21 cellular contexts compared by ENCODE assay signal in the genomic region with DNA sequence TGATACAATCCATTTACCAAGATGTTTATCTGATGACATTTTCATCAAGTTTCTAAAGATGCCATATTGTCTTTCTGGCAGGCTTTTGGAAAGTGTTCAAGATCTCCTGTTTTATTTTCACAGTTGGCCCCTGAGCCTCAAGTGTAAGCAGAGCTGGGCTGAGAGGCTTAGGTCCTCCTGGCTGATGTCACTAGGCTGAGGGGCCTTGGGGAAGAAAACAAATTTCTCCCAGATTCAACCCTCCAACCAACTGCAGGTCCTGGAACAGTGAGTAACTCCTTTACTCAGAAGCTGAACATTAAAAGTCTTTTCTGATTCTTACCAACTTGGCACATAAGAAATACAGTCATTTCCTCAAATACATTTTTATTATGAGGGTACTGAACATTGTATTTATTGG. TPM values are rescaled to one million over a fixed set of nuclear protein-coding genes. Genes with fewer than 3 reads are reported as not detected.
DNase-seq lines count a peak whose midpoint lies in the region; ATAC-seq and TF ChIP-seq lines count a peak whose summit lies in the region.
"Had no signal": no experiment of that assay in that cellular context is flagged by ENCODE, and none has a peak within 500 bp of the region (broad histone marks: within the 10 kb centered on the region; RNA-seq: fewer than 3 reads in every experiment).

No MANE protein-coding gene starts in this region.

- CTCF ChIA-PET in activated CD8-positive, alpha-beta T cell treated with anti-CD3 and anti-CD28 coated beads for 36 hours (lab: Charles Lee) = interaction anchor here (0.8 to 1.9 kb wide), 2 partner anchors 10 to 147 kb away, joined by 3 to 8 read pairs; no protein-coding TSS in a partner anchor
- CTCF ChIA-PET in activated CD8-positive, alpha-beta T cell treated with anti-CD3 and anti-CD28 coated beads, Interleukin-2, amount 10 ng/mL, durations not matched to agents 7 days and 5 days (lab: Charles Lee) = no interaction called here

- no peak for TF ChIP-seq CTCF in activated CD8-positive, alpha-beta T cell treated with anti-CD3 and anti-CD28 coated beads for 36 hours (IDR thresholded peaks at IDR 0.05)

- peak; percentile 49 for ATAC-seq in activated CD8-positive, alpha-beta T cell treated with anti-CD3 and anti-CD28 coated beads for 36 hours
- ATAC-seq in activated CD8-positive, alpha-beta T cell treated with anti-CD3 and anti-CD28 coated beads, Interleukin-2, amount 10 ng/mL, durations not matched to agents 7 days and 5 days = no peak
- peak; percentile 47 for ATAC-seq in activated T-helper 17 cell treated with anti-CD3 and anti-CD28 coated beads, Interleukin-2, amount 50 U/mL, for 72 hours (replicated peaks)
- ATAC-seq in stimulated activated effector memory CD8-positive, alpha-beta T cell treated with anti-CD3 and anti-CD28 coated beads, Interleukin-12 subunit alpha, Interleukin-12 subunit beta, amount 100 ng/mL, for 72 hours = peak; percentile 75
- ATAC-seq in HG02571 (IDR thresholded peaks at IDR 0.05; ENCODE audit: unreplicated experiment) = no peak
- ATAC-seq: Panc1 had no signal

- H3K27ac Mint-ChIP-seq in T-helper 1 cell treated with Interleukin-12 subunit alpha and Interleukin-12 subunit beta and Interleukin-4 antibody, amounts not matched to agents 30 μg/mL and 1 μg/mL, for 36 hours = peak overlapping the region; percentile 58
- H3K27ac Mint-ChIP-seq in activated CD8-positive, alpha-beta T cell treated with anti-CD3 and anti-CD28 coated beads for 36 hours = no peak overlapping the region
- no peak overlapping the region for H3K27ac Mint-ChIP-seq in activated CD8-positive, alpha-beta T cell treated with anti-CD3 and anti-CD28 coated beads, Interleukin-2, amount 10 ng/mL, durations not matched to agents 7 days and 5 days
- peak overlapping the region; percentile 21 for H3K27ac Mint-ChIP-seq in activated T-helper 17 cell treated with anti-CD3 and anti-CD28 coated beads, Interleukin-2, amount 50 U/mL, for 72 hours
- peak overlapping the region; percentile 78 for H3K27ac Mint-ChIP-seq in stimulated activated effector memory CD8-positive, alpha-beta T cell treated with anti-CD3 and anti-CD28 coated beads, Interleukin-12 subunit alpha, Interleukin-12 subunit beta, amount 100 ng/mL, for 72 hours
- H3K27ac Mint-ChIP-seq: CD4-positive, alpha-beta T cell had no signal

- H3K9me3 Mint-ChIP-seq in T-helper 1 cell treated with Interleukin-12 subunit alpha and Interleukin-12 subunit beta and Interleukin-4 antibody, amounts not matched to agents 30 μg/mL and 1 μg/mL, for 36 hours = no peaks in the 10 kb centered on the region
- H3K9me3 Mint-ChIP-seq in activated CD8-positive, alpha-beta T cell treated with anti-CD3 and anti-CD28 coated beads for 36 hours = no peaks in the 10 kb centered on the region
- H3K9me3 Mint-ChIP-seq in activated CD8-positive, alpha-beta T cell treated with anti-CD3 and anti-CD28 coated beads, Interleukin-2, amount 10 ng/mL, durations not matched to agents 7 days and 5 days (ENCODE audit: insufficient read depth) = no peaks in the 10 kb centered on the region
- no peaks in the 10 kb centered on the region for H3K9me3 Mint-ChIP-seq in activated T-helper 17 cell treated with anti-CD3 and anti-CD28 coated beads, Interleukin-2, amount 50 U/mL, for 72 hours
- H3K9me3 Mint-ChIP-seq in stimulated activated effector memory CD8-positive, alpha-beta T cell treated with anti-CD3 and anti-CD28 coated beads, Interleukin-12 subunit alpha, Interleukin-12 subunit beta, amount 100 ng/mL, for 72 hours = no peaks in the 10 kb centered on the region
- H3K9me3 Mint-ChIP-seq: CD4-positive, alpha-beta T cell had no signal

- H3K36me3 Mint-ChIP-seq in T-helper 1 cell treated with Interleukin-12 subunit alpha and Interleukin-12 subunit beta and Interleukin-4 antibody, amounts not matched to agents 30 μg/mL and 1 μg/mL, for 36 hours (ENCODE audit: low read depth) = peaks cover 15% of the 10 kb centered on the region
- no peaks in the 10 kb centered on the region for H3K36me3 Mint-ChIP-seq in activated CD8-positive, alpha-beta T cell treated with anti-CD3 and anti-CD28 coated beads for 36 hours (ENCODE audit: low read depth)
- peaks cover 5% of the 10 kb centered on the region for H3K36me3 Mint-ChIP-seq in activated CD8-positive, alpha-beta T cell treated with anti-CD3 and anti-CD28 coated beads, Interleukin-2, amount 10 ng/mL, durations not matched to agents 7 days and 5 days (ENCODE audit: low read depth)
- H3K36me3 Mint-ChIP-seq in activated T-helper 17 cell treated with anti-CD3 and anti-CD28 coated beads, Interleukin-2, amount 50 U/mL, for 72 hours (ENCODE audit: low read depth) = no peaks in the 10 kb centered on the region
- no peaks in the 10 kb centered on the region for H3K36me3 Mint-ChIP-seq in stimulated activated effector memory CD8-positive, alpha-beta T cell treated with anti-CD3 and anti-CD28 coated beads, Interleukin-12 subunit alpha, Interleukin-12 subunit beta, amount 100 ng/mL, for 72 hours

- intact Hi-C loops in activated CD8-positive, alpha-beta T cell treated with anti-CD3 and anti-CD28 coated beads for 36 hours (cut with micrococcal nuclease) = no loop called here

- POLR2A ChIA-PET in activated CD8-positive, alpha-beta T cell treated with anti-CD3 and anti-CD28 coated beads for 36 hours (lab: Charles Lee) = no interaction called here
- POLR2A ChIA-PET in activated CD8-positive, alpha-beta T cell treated with anti-CD3 and anti-CD28 coated beads, Interleukin-2, amount 10 ng/mL, durations not matched to agents 7 days and 5 days (lab: Charles Lee) = no interaction called here

- H3K4me1 Mint-ChIP-seq in T-helper 1 cell treated with Interleukin-12 subunit alpha and Interleukin-12 subunit beta and Interleukin-4 antibody, amounts not matched to agents 30 μg/mL and 1 μg/mL, for 36 hours (ENCODE audit: low read depth) = peaks cover 58% of the 10 kb centered on the region
- H3K4me1 Mint-ChIP-seq in activated CD8-positive, alpha-beta T cell treated with anti-CD3 and anti-CD28 coated beads for 36 hours (ENCODE audit: low read depth) = peaks cover 45% of the 10 kb centered on the region
- peaks cover 49% of the 10 kb centered on the region for H3K4me1 Mint-ChIP-seq in activated CD8-positive, alpha-beta T cell treated with anti-CD3 and anti-CD28 coated beads, Interleukin-2, amount 10 ng/mL, durations not matched to agents 7 days and 5 days (ENCODE audit: low read depth)
- peaks cover 10% of the 10 kb centered on the region for H3K4me1 Mint-ChIP-seq in activated T-helper 17 cell treated with anti-CD3 and anti-CD28 coated beads, Interleukin-2, amount 50 U/mL, for 72 hours
- H3K4me1 Mint-ChIP-seq in stimulated activated effector memory CD8-positive, alpha-beta T cell treated with anti-CD3 and anti-CD28 coated beads, Interleukin-12 subunit alpha, Interleukin-12 subunit beta, amount 100 ng/mL, for 72 hours = peaks cover 55% of the 10 kb centered on the region

- H3K4me3 Mint-ChIP-seq in T-helper 1 cell treated with Interleukin-12 subunit alpha and Interleukin-12 subunit beta and Interleukin-4 antibody, amounts not matched to agents 30 μg/mL and 1 μg/mL, for 36 hours = no peak overlapping the region
- H3K4me3 Mint-ChIP-seq in activated CD8-positive, alpha-beta T cell treated with anti-CD3 and anti-CD28 coated beads for 36 hours = no peak overlapping the region
- H3K4me3 Mint-ChIP-seq in activated CD8-positive, alpha-beta T cell treated with anti-CD3 and anti-CD28 coated beads, Interleukin-2, amount 10 ng/mL, durations not matched to agents 7 days and 5 days = no peak overlapping the region
- H3K4me3 Mint-ChIP-seq in activated T-helper 17 cell treated with anti-CD3 and anti-CD28 coated beads, Interleukin-2, amount 50 U/mL, for 72 hours = no peak overlapping the region
- peak overlapping the region; percentile 5 for H3K4me3 Mint-ChIP-seq in stimulated activated effector memory CD8-positive, alpha-beta T cell treated with anti-CD3 and anti-CD28 coated beads, Interleukin-12 subunit alpha, Interleukin-12 subunit beta, amount 100 ng/mL, for 72 hours
- H3K4me3 Mint-ChIP-seq: CD4-positive, alpha-beta T cell had no signal

- H3K27me3 Mint-ChIP-seq in T-helper 1 cell treated with Interleukin-12 subunit alpha and Interleukin-12 subunit beta and Interleukin-4 antibody, amounts not matched to agents 30 μg/mL and 1 μg/mL, for 36 hours (ENCODE audit: low read depth) = no peaks in the 10 kb centered on the region
- peaks cover 2% of the 10 kb centered on the region for H3K27me3 Mint-ChIP-seq in activated CD8-positive, alpha-beta T cell treated with anti-CD3 and anti-CD28 coated beads for 36 hours
- no peaks in the 10 kb centered on the region for H3K27me3 Mint-ChIP-seq in activated CD8-positive, alpha-beta T cell treated with anti-CD3 and anti-CD28 coated beads, Interleukin-2, amount 10 ng/mL, durations not matched to agents 7 days and 5 days (ENCODE audit: low read depth)
- no peaks in the 10 kb centered on the region for H3K27me3 Mint-ChIP-seq in activated T-helper 17 cell treated with anti-CD3 and anti-CD28 coated beads, Interleukin-2, amount 50 U/mL, for 72 hours
- H3K27me3 Mint-ChIP-seq: CD4-positive, alpha-beta T cell had no signal

- DNase-seq in T-helper 1 cell (no peak), glomerular visceral epithelial cell (ENCODE audit: extremely low spot score) (no peak)
- DNase-seq in activated CD8-positive, alpha-beta T cell treated with anti-CD3 and anti-CD28 coated beads for 36 hours = no peak
- DNase-seq in activated CD8-positive, alpha-beta T cell treated with anti-CD3 and anti-CD28 coated beads, Interleukin-2, amount 10 ng/mL, durations not matched to agents 7 days and 5 days = no peak
- DNase-seq in stimulated activated effector memory CD8-positive, alpha-beta T cell treated with anti-CD3 and anti-CD28 coated beads, Interleukin-12 subunit alpha, Interleukin-12 subunit beta, amount 100 ng/mL, for 72 hours (ENCODE audit: low spot score in 2 of 2) = no peak
- DNase-seq: ACHN; CD4-positive, alpha-beta T cell; COR-L47; DMS79; Karpas-422; NCI-H1694; NCI-H2081; NCI-H2171; NCI-H345; NCI-H524; NCI-H774 had no signal

RNA-seq across cellular contexts. Expression of a gene that starts 14.9 kb away (rescaled TPM):
- total RNA-seq in activated CD8-positive, alpha-beta T cell treated with anti-CD3 and anti-CD28 coated beads for 36 hours = under 1 TPM; 0.09 to 0.20 TPM
- total RNA-seq in activated CD8-positive, alpha-beta T cell treated with anti-CD3 and anti-CD28 coated beads, Interleukin-2, amount 10 ng/mL, durations not matched to agents 7 days and 5 days = under 1 TPM; 0.13 to 0.21 TPM
- under 1 TPM; 0.24 to 0.79 TPM for total RNA-seq in activated T-helper 17 cell treated with anti-CD3 and anti-CD28 coated beads, Interleukin-2, amount 50 U/mL, for 72 hours
- total RNA-seq: CD4-positive, alpha-beta T cell; M059J had no signal

RNA-seq across cellular contexts. Expression of a gene that starts 59.1 kb away (rescaled TPM):
- 10 to 100 TPM; 15.0 to 15.8 TPM for total RNA-seq in activated CD8-positive, alpha-beta T cell treated with anti-CD3 and anti-CD28 coated beads for 36 hours
- 10 to 100 TPM; 50.2 to 53.1 TPM for total RNA-seq in activated CD8-positive, alpha-beta T cell treated with anti-CD3 and anti-CD28 coated beads, Interleukin-2, amount 10 ng/mL, durations not matched to agents 7 days and 5 days
- total RNA-seq in activated T-helper 17 cell treated with anti-CD3 and anti-CD28 coated beads, Interleukin-2, amount 50 U/mL, for 72 hours = 10 to 100 TPM; 20.5 to 27.7 TPM
- total RNA-seq: M059J had no signal

Comparison
In these comparisons a context has a peak if more than half of its experiments do, and no peak if none do; other contexts are left out.
1. ATAC-seq: peak in activated CD8-positive, alpha-beta T cell treated with anti-CD3 and anti-CD28 coated beads for 36 hours (single experiment), activated T-helper 17 cell treated with anti-CD3 and anti-CD28 coated beads, Interleukin-2, amount 50 U/mL, for 72 hours (single experiment) and stimulated activated effector memory CD8-positive, alpha-beta T cell treated with anti-CD3 and anti-CD28 coated beads, Interleukin-12 subunit alpha, Interleukin-12 subunit beta, amount 100 ng/mL, for 72 hours (single experiment); none in activated CD8-positive, alpha-beta T cell treated with anti-CD3 and anti-CD28 coated beads, Interleukin-2, amount 10 ng/mL, durations not matched to agents 7 days and 5 days (single experiment) and HG02571 (single experiment).
2. H3K27ac Mint-ChIP-seq: peak in T-helper 1 cell treated with Interleukin-12 subunit alpha and Interleukin-12 subunit beta and Interleukin-4 antibody, amounts not matched to agents 30 μg/mL and 1 μg/mL, for 36 hours (single experiment), activated T-helper 17 cell treated with anti-CD3 and anti-CD28 coated beads, Interleukin-2, amount 50 U/mL, for 72 hours (single experiment) and stimulated activated effector memory CD8-positive, alpha-beta T cell treated with anti-CD3 and anti-CD28 coated beads, Interleukin-12 subunit alpha, Interleukin-12 subunit beta, amount 100 ng/mL, for 72 hours (single experiment); none in activated CD8-positive, alpha-beta T cell treated with anti-CD3 and anti-CD28 coated beads for 36 hours (single experiment) and activated CD8-positive, alpha-beta T cell treated with anti-CD3 and anti-CD28 coated beads, Interleukin-2, amount 10 ng/mL, durations not matched to agents 7 days and 5 days (single experiment).